20 cellular contexts compared by ENCODE assay signal in the genomic region with DNA sequence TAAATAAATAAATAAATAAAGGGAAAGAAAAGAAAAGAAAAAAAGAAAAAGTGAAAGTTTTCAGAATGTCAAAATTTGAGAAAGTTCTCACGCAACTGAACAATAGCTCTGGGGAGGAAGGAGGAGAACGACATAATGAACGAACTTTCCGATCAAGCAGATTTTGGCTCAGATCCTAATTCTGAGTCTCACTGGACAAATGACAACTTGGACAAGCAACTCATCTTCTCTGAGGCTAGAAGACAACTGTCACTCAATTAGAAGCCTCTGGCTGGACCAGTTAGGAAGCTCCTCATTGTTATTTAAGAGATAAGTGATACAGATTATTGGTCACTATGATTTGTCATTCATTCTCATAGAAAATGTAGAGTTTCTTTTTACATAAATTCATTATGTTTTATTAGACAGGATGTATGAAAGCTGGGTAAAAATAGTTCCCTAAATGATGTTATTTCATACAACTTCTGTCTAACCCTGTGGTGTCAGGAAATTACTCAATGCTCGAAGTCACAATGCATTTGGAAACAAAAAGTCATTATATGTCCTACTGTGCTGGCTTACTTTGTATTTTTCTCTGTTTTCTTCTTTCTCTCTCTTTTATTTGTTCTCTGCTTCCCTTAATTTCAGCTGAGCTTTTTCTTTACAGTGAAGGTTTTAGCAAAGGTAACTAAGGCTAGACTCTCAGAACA. TPM values are rescaled to one million over a fixed set of nuclear protein-coding genes. Genes with fewer than 3 reads are reported as not detected.
A peak's percentile ranks its signal among the peaks of the same experiment; 100 is the strongest.
DNase-seq lines count a peak whose midpoint lies in the region; ATAC-seq and TF ChIP-seq lines count a peak whose summit lies in the region.
"Had no signal": no experiment of that assay in that cellular context is flagged by ENCODE, and none has a peak within 500 bp of the region (broad histone marks: within the 10 kb centered on the region; RNA-seq: fewer than 3 reads in every experiment).

No MANE protein-coding gene starts in this region.

- H3K27ac Mint-ChIP-seq in naive thymus-derived CD8-positive, alpha-beta T cell, result no peak overlapping the region
- H3K27ac Mint-ChIP-seq: CD4-positive, alpha-beta T cell; HFFc6 had no signal

- H3K36me3 ChIP-seq in A673 (ENCODE audit: insufficient read depth, low read length, poor library complexity, severe bottlenecking), result no peaks in the 10 kb centered on the region
- H3K36me3 ChIP-seq in left lung, result no peaks in the 10 kb centered on the region

- CTCF ChIA-PET in A673 (lab: Charles Lee), result no interaction called here

- no peak for TF ChIP-seq CTCF in A673 (conservative IDR thresholded peaks at IDR 0.05; ENCODE audit: low read depth, low read length)
- TF ChIP-seq CTCF in left lung (IDR thresholded peaks at IDR 0.05), result no peak

- H3K4me3 Mint-ChIP-seq in naive thymus-derived CD8-positive, alpha-beta T cell, result no peak overlapping the region
- H3K4me3 Mint-ChIP-seq: CD4-positive, alpha-beta T cell; HFFc6 had no signal

- POLR2A ChIA-PET in A673 (lab: Charles Lee; ENCODE audit: low non-redundant PET), result no interaction called here
- POLR2A ChIA-PET in naive thymus-derived CD8-positive, alpha-beta T cell (lab: Charles Lee), result interaction anchor here (0.7 kb wide), 1 partner anchor 29 kb away, joined by 6 read pairs; no protein-coding TSS in a partner anchor

- H3K4me1 ChIP-seq in A673 (ENCODE audit: insufficient read depth, low read length, poor library complexity, severe bottlenecking) (no peaks in the 10 kb centered on the region), left lung (no peaks in the 10 kb centered on the region)

- peak; percentile 60 for DNase-seq in A673 (ENCODE audit: low spot score)
- DNase-seq in Kasumi-1 (lab: John Stamatoyannopoulos, UW), result peak; percentile 37 to 52
- DNase-seq in SKM-1 treated with dmso at 0.1 percent for 144 hours (lab: John Stamatoyannopoulos, UW; ENCODE audit: unreplicated experiment), result peak; percentile 50
- no peak for DNase-seq in left lung
- no peak for DNase-seq in naive thymus-derived CD8-positive, alpha-beta T cell
- no peak for DNase-seq in activated CD4-positive, CD25-positive, alpha-beta regulatory T cell treated with anti-CD3 and anti-CD28 coated beads, Interleukin-2, amount 50 U/mL, for 72 hours
- DNase-seq: CD4-positive, alpha-beta T cell; HFFc6; MM.1S; NCI-H1436 treated with DMSO at 0.1 percent for 48 hours; NCI-H2107; NCI-H345; NCI-H526 treated with DMSO at 0.1 percent for 48 hours had no signal

- H3K4me1 Mint-ChIP-seq in naive thymus-derived CD8-positive, alpha-beta T cell, result no peaks in the 10 kb centered on the region

- peak; percentile 46 for ATAC-seq in left lung
- no peak for ATAC-seq in GM21360 (IDR thresholded peaks at IDR 0.05; ENCODE audit: unreplicated experiment)
- ATAC-seq in naive thymus-derived CD8-positive, alpha-beta T cell, result no peak
- no peak for ATAC-seq in GM19467 (IDR thresholded peaks at IDR 0.05; ENCODE audit: unreplicated experiment)
- ATAC-seq: HepG2, Right ventricle myocardium inferior, SK-N-SH treated with all-trans-retinoic acid at 6 μM for 48 hours had no signal

- no peak overlapping the region for H3K4me3 ChIP-seq in A673 (ENCODE audit: low read depth, low read length, poor library complexity, severe bottlenecking)
- H3K4me3 ChIP-seq in left lung, result no peak overlapping the region

- H3K27me3 ChIP-seq in A673 (replicated peaks; ENCODE audit: insufficient read depth, low read depth, low read length, poor library complexity), result no peaks in the 10 kb centered on the region
- H3K27me3 ChIP-seq in left lung, result no peaks in the 10 kb centered on the region

- no peaks in the 10 kb centered on the region for H3K36me3 Mint-ChIP-seq in naive thymus-derived CD8-positive, alpha-beta T cell

- H3K27me3 Mint-ChIP-seq in naive thymus-derived CD8-positive, alpha-beta T cell, result no peaks in the 10 kb centered on the region
- H3K27me3 Mint-ChIP-seq: CD4-positive, alpha-beta T cell had no signal

- H3K9me3 ChIP-seq in A673 (ENCODE audit: low read depth, low read length, poor library complexity, severe bottlenecking), result no peaks in the 10 kb centered on the region
- no peaks in the 10 kb centered on the region for H3K9me3 ChIP-seq in left lung

- no TSS peak for BruUV-seq in A673 (replicated peaks; lab: Mats Ljungman, UMichigan)

- H3K27ac ChIP-seq in A673 (ENCODE audit: low read depth, low read length, poor library complexity, severe bottlenecking) (no peak overlapping the region), left lung (peak overlapping the region in 1 of 2 donors; percentile 78)

- intact Hi-C loops in A673 (cut with micrococcal nuclease; ENCODE audit: unreplicated experiment), result loop anchor here (5.0 kb wide), 1 partner anchor 136 kb away; no protein-coding TSS in a partner anchor
- intact Hi-C loops in left lung (cut with DNase I), result no loop called here

- no peaks in the 10 kb centered on the region for H3K9me3 Mint-ChIP-seq in naive thymus-derived CD8-positive, alpha-beta T cell
- H3K9me3 Mint-ChIP-seq: CD4-positive, alpha-beta T cell; HFFc6 had no signal

RNA-seq across cellular contexts. Expression of a gene that starts 11.1 kb away (rescaled TPM):
- not detected in 2 replicates for total RNA-seq in A673 (2021)
- not detected for total RNA-seq in left lung
- not detected for total RNA-seq in naive thymus-derived CD8-positive, alpha-beta T cell
- polyA plus RNA-seq in naive thymus-derived CD8-positive, alpha-beta T cell, result not detected
- total RNA-seq: CD4-positive, alpha-beta T cell; Daoy; H4; HepG2; HFFc6; Right ventricle myocardium inferior had no signal
- polyA plus RNA-seq: HepG2 had no signal

RNA-seq across cellular contexts. Expression of a gene that starts 55.6 kb away (rescaled TPM):
- total RNA-seq in A673 (2021) (37.3 and 41.4 TPM in 2 replicates), left lung (10 to 100 TPM; 46.7 to 52.5 TPM)
- total RNA-seq in naive thymus-derived CD8-positive, alpha-beta T cell, result 10 to 100 TPM; 52.2 to 52.5 TPM
- 100 to 1,000 TPM in 1 of 3 donors, 10 to 100 TPM in 2; 79.9 to 116 (median 100.0) TPM for polyA plus RNA-seq in naive thymus-derived CD8-positive, alpha-beta T cell

RNA-seq across cellular contexts. Expression of a gene that starts 55.6 kb away (rescaled TPM):
- total RNA-seq in A673 (2021), result 11.3 and 13.8 TPM in 2 replicates
- 10 to 100 TPM; 23.4 to 32.5 TPM for total RNA-seq in left lung
- total RNA-seq in naive thymus-derived CD8-positive, alpha-beta T cell, result 100 to 1,000 TPM; 161 to 162 TPM
- polyA plus RNA-seq in naive thymus-derived CD8-positive, alpha-beta T cell, result 10 to 100 TPM; 18.0 to 29.8 (median 21.9) TPM

Comparison
In these comparisons a context has a peak if more than half of its experiments do, and no peak if none do; other contexts are left out.
1. DNase-seq: peak in A673 (single experiment), Kasumi-1 (2 of 2) and SKM-1 treated with dmso at 0.1 percent for 144 hours (single experiment); none in left lung (0 of 2), naive thymus-derived CD8-positive, alpha-beta T cell (0 of 10) and activated CD4-positive, CD25-positive, alpha-beta regulatory T cell treated with anti-CD3 and anti-CD28 coated beads, Interleukin-2, amount 50 U/mL, for 72 hours (single experiment).
2. RNA of a gene that starts 55.6 kb away (total RNA-seq): 161 to 162 TPM in naive thymus-derived CD8-positive, alpha-beta T cell; 23.4 to 32.5 TPM in left lung and 11.3 to 13.8 TPM in A673; every median in the first group is over 4 times any median in the second.